ENCODE assay signal across 25 cellular contexts in the genomic region with DNA sequence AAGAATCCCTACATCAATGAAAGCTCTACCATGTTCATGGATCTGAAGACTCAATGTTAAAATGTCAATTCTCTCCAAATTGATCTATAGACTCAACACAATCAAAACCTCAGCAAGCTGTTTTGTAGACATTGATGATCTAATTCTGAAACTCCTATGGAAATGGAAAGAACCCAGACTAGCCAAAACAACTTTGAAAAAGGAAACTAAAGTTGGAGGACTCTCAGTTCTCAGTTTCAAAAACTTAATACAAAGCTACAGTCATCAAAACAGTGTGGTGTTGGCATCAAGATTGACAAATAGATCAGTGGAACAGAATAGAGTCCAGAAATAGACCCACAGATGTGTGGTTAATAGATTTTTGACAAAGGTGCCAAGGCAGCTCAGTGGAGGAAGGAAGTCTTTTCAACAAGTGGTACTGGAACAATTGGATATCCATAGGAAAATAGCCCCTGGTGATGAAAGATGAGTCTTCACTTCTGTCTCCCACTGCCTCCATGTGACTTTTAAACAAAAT. TPM values are rescaled to one million over a fixed set of nuclear protein-coding genes. Genes with fewer than 3 reads are reported as not detected.
DNase-seq lines count a peak whose midpoint lies in the region; ATAC-seq and TF ChIP-seq lines count a peak whose summit lies in the region.
"Had no signal": no experiment of that assay in that cellular context is flagged by ENCODE, and none has a peak within 500 bp of the region (broad histone marks: within the 10 kb centered on the region; RNA-seq: fewer than 3 reads in every experiment).

No MANE protein-coding gene starts in this region.

- H3K27ac ChIP-seq in SK-N-MC (0 out of 2 replicates have a peak overlapping the region, but pooled peaks have one; percentile 46), RWPE1 (no peak overlapping the region)
- H3K27ac ChIP-seq: HL-60, psoas muscle, skin epidermis, testis had no signal

- H3K4me3 Mint-ChIP-seq in activated T-cell treated with anti-CD3 and anti-CD28 coated beads, Interleukin-2, amount 50 U/mL, for 24 hours: no peak overlapping the region
- H3K4me3 Mint-ChIP-seq in activated naive CD8-positive, alpha-beta T cell treated with anti-CD3 and anti-CD28 coated beads, Interleukin-2, amount 50 U/mL, for 24 hours: peak overlapping the region; percentile 21
- H3K4me3 Mint-ChIP-seq: HFFc6, nephron progenitor cell had no signal

- POLR2A ChIA-PET in RWPE1 (lab: Yijun Ruan, JAX; ENCODE audit: low non-redundant PET): no interaction called here

- CTCF ChIA-PET in RWPE1 (lab: Yijun Ruan, JAX): interaction anchor here (0.5 to 0.7 kb wide), 2 partner anchors 450 kb away, joined by 3 read pairs; no protein-coding TSS in a partner anchor

- peaks cover 29% of the 10 kb centered on the region for H3K9me3 Mint-ChIP-seq in activated T-cell treated with anti-CD3 and anti-CD28 coated beads, Interleukin-2, amount 50 U/mL, for 24 hours
- H3K9me3 Mint-ChIP-seq in activated naive CD8-positive, alpha-beta T cell treated with anti-CD3 and anti-CD28 coated beads, Interleukin-2, amount 50 U/mL, for 24 hours: peaks cover 29% of the 10 kb centered on the region

- H3K9ac ChIP-seq in SK-N-MC (ENCODE audit: insufficient read length): no peak overlapping the region

- peak overlapping the region; percentile 85 for H3K27ac Mint-ChIP-seq in activated T-cell treated with anti-CD3 and anti-CD28 coated beads, Interleukin-2, amount 50 U/mL, for 24 hours
- peak overlapping the region; percentile 72 for H3K27ac Mint-ChIP-seq in activated naive CD8-positive, alpha-beta T cell treated with anti-CD3 and anti-CD28 coated beads, Interleukin-2, amount 50 U/mL, for 24 hours
- H3K27ac Mint-ChIP-seq: HFFc6, nephron progenitor cell had no signal

- no peak for TF ChIP-seq CTCF in RWPE1 (conservative IDR thresholded peaks at IDR 0.05; ENCODE audit: low read depth)

- peaks cover 35% of the 10 kb centered on the region for H3K36me3 ChIP-seq in SK-N-MC (ENCODE audit: insufficient read depth, low read length)

- H3K4me3 ChIP-seq in SK-N-MC: no peak overlapping the region
- H3K4me3 ChIP-seq: MG63, psoas muscle, skin epidermis, testis had no signal

- H3K27me3 Mint-ChIP-seq in activated T-cell treated with anti-CD3 and anti-CD28 coated beads, Interleukin-2, amount 50 U/mL, for 24 hours: no peaks in the 10 kb centered on the region
- no peaks in the 10 kb centered on the region for H3K27me3 Mint-ChIP-seq in activated naive CD8-positive, alpha-beta T cell treated with anti-CD3 and anti-CD28 coated beads, Interleukin-2, amount 50 U/mL, for 24 hours

- H3K9me3 ChIP-seq in SK-N-MC (ENCODE audit: low read depth, low read length): no peaks in the 10 kb centered on the region; the same call in 1 of the 2 replicates
- H3K9me3 ChIP-seq: psoas muscle, testis had no signal

- H3K4me1 Mint-ChIP-seq in activated T-cell treated with anti-CD3 and anti-CD28 coated beads, Interleukin-2, amount 50 U/mL, for 24 hours (ENCODE audit: low read depth): peaks cover 94% of the 10 kb centered on the region
- H3K4me1 Mint-ChIP-seq in activated naive CD8-positive, alpha-beta T cell treated with anti-CD3 and anti-CD28 coated beads, Interleukin-2, amount 50 U/mL, for 24 hours: peaks cover 97% of the 10 kb centered on the region

- peak; percentile 69 for ATAC-seq in activated naive CD8-positive, alpha-beta T cell treated with anti-CD3 and anti-CD28 coated beads, Interleukin-2, amount 50 U/mL, for 24 hours
- peak; percentile 67 for ATAC-seq in stimulated activated naive CD8-positive, alpha-beta T cell treated with anti-CD3 and anti-CD28 coated beads, Interleukin-15, Interleukin-2, amounts not matched to agents 100 U/mL and 50 U/mL, for 24 hours
- ATAC-seq: psoas muscle had no signal

- peaks cover 76% of the 10 kb centered on the region for H3K36me3 Mint-ChIP-seq in activated T-cell treated with anti-CD3 and anti-CD28 coated beads, Interleukin-2, amount 50 U/mL, for 24 hours (ENCODE audit: low read depth)
- H3K36me3 Mint-ChIP-seq in activated naive CD8-positive, alpha-beta T cell treated with anti-CD3 and anti-CD28 coated beads, Interleukin-2, amount 50 U/mL, for 24 hours (ENCODE audit: low read depth): peaks cover 61% of the 10 kb centered on the region

- no peak for DNase-seq in activated T-cell treated with anti-CD3 and anti-CD28 coated beads, Interleukin-2, amount 50 U/mL, for 24 hours
- DNase-seq in activated T-cell treated with anti-CD3 and anti-CD28 coated beads, Interleukin-2, amount 50 U/mL, for 1 hour: no peak
- DNase-seq in SK-N-MC (ENCODE audit: low read depth, low spot score) (no peak), occipital lobe (lab: John Stamatoyannopoulos, UW) (no peak), RWPE1 (ENCODE audit: low spot score) (no peak), GDM1 (lab: John Stamatoyannopoulos, UW) (no peak)
- DNase-seq in activated naive CD8-positive, alpha-beta T cell treated with anti-CD3 and anti-CD28 coated beads, Interleukin-2, amount 50 U/mL, for 24 hours: no peak
- no peak for DNase-seq in stimulated activated naive CD8-positive, alpha-beta T cell treated with anti-CD3 and anti-CD28 coated beads, Interleukin-15, Interleukin-2, amounts not matched to agents 100 U/mL and 50 U/mL, for 24 hours
- DNase-seq: amygdala; caudate nucleus; DMS79 treated with DMSO at 0.1 percent for 48 hours; HFFc6; kidney glomerular epithelial cell; mesendoderm; MG63; NCI-H146; NCI-H2171 treated with DMSO at 0.1 percent for 48 hours; NCI-H526 treated with DMSO at 0.1 percent for 48 hours; nephron progenitor cell; psoas muscle; SHP77; stimulated activated CD4-positive, alpha-beta T cell treated with anti-CD3 and anti-CD28 coated beads, Interleukin-4, amount 100 ng/mL, for 24 hours; testis had no signal

RNA-seq across cellular contexts. Expression of a gene that starts 30.4 kb away (rescaled TPM):
- total RNA-seq in occipital lobe: 45.9 TPM
